ENCODE assay signal across 8 cellular contexts in the genomic region with DNA sequence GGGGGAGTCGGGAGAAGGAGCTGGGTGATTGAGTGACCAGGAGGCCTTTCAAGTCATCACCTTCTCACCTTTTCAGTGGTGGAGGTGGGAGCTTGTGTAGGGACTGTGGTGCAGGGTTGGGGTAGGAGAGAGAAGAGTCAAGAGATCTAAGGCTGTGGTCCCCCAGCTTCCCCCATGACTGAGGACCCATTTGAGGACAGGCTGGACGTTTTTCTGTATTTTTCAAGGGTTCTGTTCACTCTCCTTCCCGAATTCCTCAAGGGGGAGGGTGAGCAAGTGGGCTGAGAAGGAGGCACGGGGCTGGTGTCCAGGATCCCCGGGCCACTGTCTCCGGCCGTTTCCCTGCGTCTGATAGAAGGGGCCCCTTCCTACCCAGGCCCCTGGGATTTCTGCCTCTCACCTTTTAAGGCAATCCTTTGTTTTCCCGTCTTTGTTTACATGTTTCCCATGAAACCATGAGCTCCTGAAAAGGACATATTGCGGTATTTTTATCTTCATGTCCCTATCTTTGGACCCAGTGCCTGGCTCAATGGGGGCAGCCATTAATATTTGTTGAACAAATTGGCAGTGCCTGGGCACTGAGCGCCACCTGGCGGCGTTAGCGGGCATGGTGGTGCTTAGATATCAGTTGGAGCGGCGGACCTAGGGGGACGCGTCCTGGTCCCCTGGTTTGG. TPM values are rescaled to one million over a fixed set of nuclear protein-coding genes. Genes with fewer than 3 reads are reported as not detected.
DNase-seq lines count a peak whose midpoint lies in the region; ATAC-seq and TF ChIP-seq lines count a peak whose summit lies in the region.

No MANE protein-coding gene starts in this region.

- no peak for ATAC-seq in GM19328 (IDR thresholded peaks at IDR 0.05; ENCODE audit: unreplicated experiment)

- no peak overlapping the region for H3K4me3 ChIP-seq in AG04449 (ENCODE audit: low read depth, low read length)

- CTCF ChIA-PET in AG04449 (lab: Yijun Ruan, JAX) = interaction anchor here (0.6 to 4.9 kb wide), 44 partner anchors 9 to 272 kb away, joined by 3 to 79 read pairs (median 4); a partner anchor contains a TSS

- POLR2A ChIA-PET in AG04449 (lab: Yijun Ruan, JAX) = no interaction called here

- no peak for DNase-seq in AG04449 (ENCODE audit: low read depth, low spot score)
- DNase-seq in GM13977 (ENCODE audit: low spot score) = peak; percentile 78
- peak; percentile 50 to 89 for DNase-seq in NCI-H446 (lab: John Stamatoyannopoulos, UW)
- peak; percentile 64 for DNase-seq in activated CD4-positive, alpha-beta T cell treated with anti-CD3 and anti-CD28 coated beads, Interleukin-2, amount 50 U/mL, for 24 hours (ENCODE audit: low read depth in 1 of 2, low spot score in 1 of 2)
- DNase-seq in dermis blood vessel endothelial cell = peak; percentile 80
- peak; percentile 62 to 76 for DNase-seq in lung microvascular endothelial cell (ENCODE audit: low read depth in 2 of 2)
- DNase-seq in stimulated activated CD8-positive, alpha-beta memory T cell treated with anti-CD3 and anti-CD28 coated beads, Interleukin-15, amount 100 ng/mL, for 1 hour (ENCODE audit: low read depth) = peak; percentile 39

- TF ChIP-seq CTCF in AG04449 (IDR thresholded peaks at IDR 0.05; ENCODE audit: insufficient read depth, low read length, missing control alignments) (peak; percentile 92), GM13977 (IDR thresholded peaks at IDR 0.05; ENCODE audit: extremely low read depth, insufficient read depth, missing control alignments) (peak; percentile 91)

- in situ Hi-C loops in GM13977 (cut with MboI; ENCODE audit: low pct_unique_long_range_greater_than_20kb, low sequenced_read_pairs, unreplicated experiment) = loop anchor here (5.0 kb wide), 1 partner anchor 80 kb away; no protein-coding TSS in a partner anchor

RNA-seq across cellular contexts. Expression of a gene that starts 9.2 kb away (rescaled TPM):
- total RNA-seq in dermis blood vessel endothelial cell = not detected in 2 replicates
- total RNA-seq in lung microvascular endothelial cell = not detected in 2 replicates

RNA-seq across cellular contexts. Expression of a gene that starts 25.4 kb away (rescaled TPM):
- total RNA-seq in dermis blood vessel endothelial cell = 1.8 and 2.0 TPM in 2 replicates
- total RNA-seq in lung microvascular endothelial cell = 0.22 and 0.40 TPM in 2 replicates
